ENCODE assay signal across 8 cellular contexts in the genomic region with DNA sequence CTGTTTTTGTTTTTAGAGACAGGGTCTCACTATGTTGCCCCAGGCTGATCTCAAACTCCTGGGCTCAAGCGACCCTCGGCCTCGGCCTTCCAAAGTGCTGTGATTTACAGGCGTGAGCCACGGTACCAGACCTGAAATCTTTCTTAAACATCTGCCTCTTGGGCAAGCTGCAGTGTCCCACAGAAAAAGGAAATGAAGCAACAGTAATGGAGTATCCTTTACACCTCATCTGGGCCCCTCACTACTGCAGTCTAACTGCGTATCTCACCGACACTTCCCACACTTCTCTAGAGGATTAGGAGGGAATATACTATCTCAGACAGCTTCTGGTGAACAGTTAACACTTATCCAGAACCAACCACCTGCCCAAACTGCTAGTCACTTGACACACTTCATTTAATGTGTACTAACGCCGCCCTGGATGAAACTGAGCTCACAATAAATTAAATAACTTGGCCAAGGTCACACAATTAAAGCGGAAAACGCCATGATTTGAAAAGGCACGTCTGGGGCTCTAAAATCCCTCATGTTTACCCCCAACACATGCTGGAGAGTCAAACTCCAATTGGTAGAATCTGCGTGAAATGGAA. TPM values are rescaled to one million over a fixed set of nuclear protein-coding genes. Genes with fewer than 3 reads are reported as not detected.
DNase-seq lines count a peak whose midpoint lies in the region; ATAC-seq and TF ChIP-seq lines count a peak whose summit lies in the region.

No MANE protein-coding gene starts in this region.

- no peak for TF ChIP-seq POLR2A in upper lobe of left lung (IDR thresholded peaks at IDR 0.05)

- TF ChIP-seq CTCF in left lung (IDR thresholded peaks at IDR 0.05) (no peak), upper lobe of left lung (IDR thresholded peaks at IDR 0.05) (no peak)

- H3K27ac ChIP-seq in left lung, result peak overlapping the region in 1 of 2 donors; percentile 94
- H3K27ac ChIP-seq in upper lobe of left lung, result peak overlapping the region; percentile 92 to 97 (median 95)

- TF ChIP-seq EP300 in upper lobe of left lung (IDR thresholded peaks at IDR 0.05), result no peak

- H3K9me3 ChIP-seq in left lung (no peaks in the 10 kb centered on the region), upper lobe of left lung (no peaks in the 10 kb centered on the region)

- ATAC-seq in left lung, result no peak
- no peak for ATAC-seq in upper lobe of left lung (ENCODE audit: low FRiP score in 2 of 2)
- no peak for ATAC-seq in HG02970 (IDR thresholded peaks at IDR 0.05; ENCODE audit: low FRiP score, unreplicated experiment)

- peak; percentile 54 for DNase-seq in EH (ENCODE audit: low read depth)
- peak; percentile 51 for DNase-seq in MV-4-11 (lab: John Stamatoyannopoulos, UW)
- peak; percentile 79 for DNase-seq in amniotic epithelial cell (ENCODE audit: low read depth)
- DNase-seq in left lung, result no peak
- DNase-seq in upper lobe of left lung, result peak in 1 of 2 donors; percentile 25
- no peak for DNase-seq in D341Med (ENCODE audit: low spot score)
- DNase-seq in NCI-H1092 (lab: John Stamatoyannopoulos, UW), result no peak

- 12 to 16% methylated on average over 13 of the region's 13 CpGs for WGBS in upper lobe of left lung, 2 donors

- H3K4me3 ChIP-seq in left lung (peak overlapping the region; percentile 80 to 90), upper lobe of left lung (peak overlapping the region; percentile 78 to 95 (median 87))

- H3K4me1 ChIP-seq in left lung (peaks cover 19 to 42% of the 10 kb centered on the region in 2 donors), upper lobe of left lung (peaks cover 16 to 41% (median 24%) of the 10 kb centered on the region in 4 donors)

- H3K27me3 ChIP-seq in left lung (no peaks in the 10 kb centered on the region), upper lobe of left lung (no peaks in the 10 kb centered on the region)

- no peaks in the 10 kb centered on the region for H3K36me3 ChIP-seq in left lung
- H3K36me3 ChIP-seq in upper lobe of left lung, result peaks cover 0 to 7% (median 0%) of the 10 kb centered on the region in 4 donors

- intact Hi-C loops in left lung (cut with DNase I), result loop anchor here in 1 of 2 donors (10.0 kb wide), 1 partner anchor 255 kb away; no protein-coding TSS in a partner anchor

RNA-seq across cellular contexts. Expression of a gene that starts 1.0 kb away (rescaled TPM):
- total RNA-seq in left lung (10 to 100 TPM; 80.0 to 81.2 TPM), upper lobe of left lung (100 to 1,000 TPM in 2 of 6 donors, 10 to 100 TPM in 4; 57.0 to 123 (median 85.7) TPM)

Comparison
In these comparisons a context has a peak if more than half of its experiments do, and no peak if none do; other contexts are left out.
1. DNase-seq: peak in EH (single experiment), MV-4-11 (single experiment) and amniotic epithelial cell (single experiment); none in left lung (0 of 2), D341Med (single experiment) and NCI-H1092 (single experiment).